In the genomic region with DNA sequence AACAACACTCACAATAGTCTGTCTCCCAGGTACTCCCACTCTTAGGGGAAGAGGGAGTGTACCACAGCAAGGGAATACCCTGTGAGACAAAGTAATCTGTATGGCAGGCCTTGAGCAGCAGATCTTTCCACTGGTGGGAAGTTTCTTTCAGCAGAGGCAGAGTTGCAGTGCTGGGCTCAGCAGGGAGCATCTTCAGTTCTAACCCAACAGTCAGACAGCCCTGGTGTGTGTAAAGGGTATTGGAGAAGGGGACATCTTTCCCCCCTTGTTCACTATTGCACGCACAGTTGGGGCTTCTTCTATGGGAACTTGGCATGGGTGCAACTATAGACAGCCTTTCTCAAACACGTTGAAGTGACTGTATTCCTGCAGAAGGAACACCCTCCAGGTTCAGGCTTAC, we compare ENCODE assay signal across 34 cellular contexts.
"Had no signal": no experiment of that assay in that cellular context is flagged by ENCODE, and none has a peak within 500 bp of the region (broad histone marks: within the 10 kb centered on the region; RNA-seq: fewer than 3 reads in every experiment).

No MANE protein-coding gene starts in this region.

- H3K4me3 ChIP-seq: MG63 had no signal

- H3K36me3 ChIP-seq: MG63 had no signal

- H3K27me3 ChIP-seq: MG63 had no signal

- DNase-seq: Karpas-422, Kasumi-1, MG63, MM.1S, MV-4-11, NCI-H1048, NCI-H1092, NCI-H1092 treated with DMSO at 0.1 percent for 48 hours, NCI-H1105, NCI-H1105 treated with DMSO at 0.1 percent for 48 hours, NCI-H1417, NCI-H1417 treated with DMSO at 0.1 percent for 48 hours, NCI-H1436, NCI-H1436 treated with DMSO at 0.1 percent for 48 hours, NCI-H146, NCI-H1694, NCI-H1694 treated with DMSO at 0.1 percent for 48 hours, NCI-H187, NCI-H187 treated with DMSO at 0.1 percent for 48 hours, NCI-H1930, NCI-H2029, NCI-H2029 treated with DMSO at 0.1 percent for 48 hours, NCI-H2081, NCI-H2081 treated with DMSO at 0.1 percent for 48 hours, NCI-H2107, NCI-H2171, NCI-H2171 treated with DMSO at 0.1 percent for 48 hours, NCI-H2227 treated with DMSO at 0.1 percent for 48 hours, NCI-H226, NCI-H345, NCI-H446, NCI-H446 treated with DMSO at 0.1 percent for 48 hours, NCI-H510A, NCI-H510A treated with DMSO at 0.1 percent for 48 hours had no signal
